Comparison of ENCODE assay signal across 13 cellular contexts in genomic region chr14:103495854-103496253, GRCh38. TPM values are rescaled to one million over a fixed set of nuclear protein-coding genes. Genes with fewer than 3 reads are reported as not detected.
DNase-seq lines count a peak whose midpoint lies in the region; ATAC-seq and TF ChIP-seq lines count a peak whose summit lies in the region.
"Had no signal": no experiment of that assay in that cellular context is flagged by ENCODE, and none has a peak within 500 bp of the region (broad histone marks: within the 10 kb centered on the region; RNA-seq: fewer than 3 reads in every experiment).

No MANE protein-coding gene starts in this region.

- no peak for TF ChIP-seq CTCF in omental fat pad (IDR thresholded peaks at IDR 0.05)

- ATAC-seq in Right ventricle myocardium superior (ENCODE audit: poor library complexity) (peak; percentile 40), esophagus mucosa (peak; percentile 22), omental fat pad (ENCODE audit: low FRiP score) (peak; percentile 12), GM19463 (IDR thresholded peaks at IDR 0.05; ENCODE audit: unreplicated experiment) (no peak), HG03521 (IDR thresholded peaks at IDR 0.05; ENCODE audit: unreplicated experiment) (no peak)
- ATAC-seq: HCT116, PC-3 had no signal

- intact Hi-C loops in Right ventricle myocardium superior (cut with DNase I) (no loop called here), cardiac septum (cut with DNase I) (no loop called here)

- DNase-seq in Right ventricle myocardium superior (no peak), cardiac septum (ENCODE audit: low spot score) (no peak), omental fat pad (ENCODE audit: low spot score) (no peak), AML-193 (lab: John Stamatoyannopoulos, UW) (no peak), foreskin melanocyte (no peak)
- DNase-seq: Caco-2, NCI-H226, PC-3, SHP77 had no signal

RNA-seq across cellular contexts. Expression of gene CKB, which starts 26.8 kb away (rescaled TPM):
- 702 TPM for total RNA-seq in Right ventricle myocardium superior
- total RNA-seq in cardiac septum: 327 TPM
- 17.8 TPM for total RNA-seq in esophagus mucosa
- total RNA-seq in omental fat pad: 100 to 1,000 TPM; 173 to 275 (median 217) TPM

RNA-seq across cellular contexts. Expression of gene TRMT61A, which starts 33.1 kb away (rescaled TPM):
- total RNA-seq in Right ventricle myocardium superior (5.0 TPM), cardiac septum (5.2 TPM), esophagus mucosa (6.1 TPM), omental fat pad (10 to 100 TPM; 12.4 to 36.0 (median 15.1) TPM)

Comparison
In these comparisons a context has a peak if more than half of its experiments do, and no peak if none do; other contexts are left out.
1. ATAC-seq: peak in Right ventricle myocardium superior (single experiment), esophagus mucosa (single experiment) and omental fat pad (single experiment); none in GM19463 (single experiment) and HG03521 (single experiment).